23 cellular contexts compared by ENCODE assay signal in the genomic region with DNA sequence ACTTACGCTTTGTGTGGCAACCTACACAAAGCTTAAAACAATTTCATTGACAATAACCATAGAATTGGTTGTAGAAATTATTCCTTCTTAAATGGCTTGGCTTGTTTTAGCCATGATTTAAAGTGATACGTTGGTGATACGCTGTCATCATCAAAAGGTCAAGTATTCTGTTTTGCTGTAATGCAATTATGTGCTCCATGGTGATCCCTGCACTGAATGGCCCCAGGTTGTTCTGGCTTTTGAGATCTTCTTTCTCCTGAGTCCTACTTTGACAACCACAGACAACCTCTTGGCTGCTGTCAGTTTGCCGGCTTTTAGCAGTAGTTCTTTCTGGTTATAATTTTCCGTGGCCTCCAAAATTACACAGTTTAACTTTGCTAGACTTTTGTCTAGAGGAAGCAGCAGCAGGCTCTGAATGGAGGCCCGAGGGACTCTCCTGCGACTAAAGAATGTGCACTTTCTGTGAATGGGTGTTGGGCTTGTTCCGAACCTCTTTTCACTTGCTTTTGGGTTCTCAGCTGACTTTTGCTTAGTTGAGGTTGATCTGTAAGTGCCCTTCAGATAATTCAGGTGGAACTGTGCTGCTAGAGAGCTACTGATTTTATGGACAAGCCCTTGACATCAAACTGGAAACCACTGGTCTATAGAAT.
"Had no signal": no experiment of that assay in that cellular context is flagged by ENCODE, and none has a peak within 500 bp of the region (broad histone marks: within the 10 kb centered on the region; RNA-seq: fewer than 3 reads in every experiment).

No MANE protein-coding gene starts in this region.

- H3K27me3 ChIP-seq: gastroesophageal sphincter, heart left ventricle, sigmoid colon, testis, upper lobe of left lung had no signal

- H3K27ac ChIP-seq: gastroesophageal sphincter, heart left ventricle, sigmoid colon, testis, upper lobe of left lung, VCaP had no signal

- ATAC-seq: activated CD4-positive, CD25-positive, alpha-beta regulatory T cell treated with anti-CD3 and anti-CD28 coated beads, Interleukin-2, amount 50 U/mL, for 24 hours; gastroesophageal sphincter; heart left ventricle; left cardiac atrium; natural killer cell treated with Interleukin-12 subunit alpha and Interleukin-12 subunit beta and Interleukin-15 and Interleukin-18, amount 100 ng/mL, for 72 hours had no signal

- H3K9me3 ChIP-seq: gastroesophageal sphincter, sigmoid colon, testis, upper lobe of left lung had no signal

- H3K36me3 ChIP-seq: gastroesophageal sphincter, heart left ventricle, sigmoid colon, upper lobe of left lung had no signal

- H3K4me3 ChIP-seq: gastroesophageal sphincter, heart left ventricle, sigmoid colon, smooth muscle cell, testis, upper lobe of left lung had no signal

- H3K4me1 ChIP-seq: gastroesophageal sphincter, heart left ventricle, sigmoid colon, testis, upper lobe of left lung had no signal

- DNase-seq: activated CD4-positive, alpha-beta memory T cell treated with anti-CD3 and anti-CD28 coated beads, Interleukin-2, amount 10 ng/mL, durations not matched to agents 7 days and 5 days; activated CD4-positive, alpha-beta T cell treated with anti-CD3 and anti-CD28 coated beads, Interleukin-2, amount 10 ng/mL, durations not matched to agents 24 days and 14 days; activated effector memory CD4-positive, alpha-beta T cell treated with anti-CD3 and anti-CD28 coated beads, Interleukin-2, amount 50 U/mL, for 16 hours; activated naive CD4-positive, alpha-beta T cell treated with anti-CD3 and anti-CD28 coated beads, Interleukin-2, amount 10 ng/mL, durations not matched to agents 7 days and 5 days; amygdala; cerebellar nuclear complex; cortex of kidney; endodermal cell; heart left ventricle; left cardiac atrium; retina; sigmoid colon; stimulated activated CD4-positive, alpha-beta T cell treated with anti-CD3 and anti-CD28 coated beads, Interleukin-15, amount 100 ng/mL, for 24 hours; stimulated activated CD4-positive, alpha-beta T cell treated with anti-CD3 and anti-CD28 coated beads, Interleukin-2, amount 100 ng/mL, for 48 hours; stimulated activated naive CD4-positive, alpha-beta T cell; testis; upper lobe of left lung had no signal

- FAIRE-seq: islet of Langerhans had no signal
